ENCODE assay signal across 8 cellular contexts in genomic region chr1:157963713-157964112, GRCh38. TPM values are rescaled to one million over a fixed set of nuclear protein-coding genes. Genes with fewer than 3 reads are reported as not detected.
DNase-seq lines count a peak whose midpoint lies in the region; ATAC-seq, FAIRE-seq and TF ChIP-seq lines count a peak whose summit lies in the region.

No MANE protein-coding gene starts in this region.

- H3K4me3 ChIP-seq in H1 (ENCODE audit: extremely low read depth in 1 of 4, insufficient read depth in 2 of 4, low read depth in 3 of 4, low read length in 4 of 4): no peak overlapping the region

- no peak for TF ChIP-seq POLR2A in H1 (IDR thresholded peaks at IDR 0.05; ENCODE audit: control extremely low read depth in 1 of 2, low read depth in 2 of 2, low read length in 2 of 2)

- no peak overlapping the region for H3K14ac ChIP-seq in H1 (ENCODE audit: insufficient read length)

- no peak overlapping the region for H3K27ac ChIP-seq in H1 (ENCODE audit: low read depth, low read length)

- DNase-seq in D341Med (ENCODE audit: low spot score) (peak; percentile 89), HEK293T (ENCODE audit: extremely low spot score) (peak; percentile 85), NCI-H526 (lab: John Stamatoyannopoulos, UW) (peak; percentile 72 to 91), H1 (ENCODE audit: low read depth in 1 of 2, low spot score in 2 of 2) (peak; percentile 17 to 86), middle frontal gyrus (ENCODE audit: extremely low spot score, low spot score) (peak; percentile 79)
- DNase-seq in activated CD8-positive, alpha-beta T cell treated with anti-CD3 and anti-CD28 coated beads, Interleukin-2, amount 10 ng/mL, durations not matched to agents 7 days and 5 days: peak; percentile 60
- peak; percentile 63 for DNase-seq in stimulated activated naive CD8-positive, alpha-beta T cell treated with anti-CD3 and anti-CD28 coated beads, Interleukin-15, Interleukin-2, amounts not matched to agents 100 U/mL and 50 U/mL, for 24 hours

- H3K27me3 Mint-ChIP-seq in activated CD8-positive, alpha-beta T cell treated with anti-CD3 and anti-CD28 coated beads, Interleukin-2, amount 10 ng/mL, durations not matched to agents 7 days and 5 days (ENCODE audit: low read depth): peaks cover 2% of the 10 kb centered on the region

- POLR2A ChIA-PET in HEK293T (lab: Yijun Ruan, JAX) (interaction anchor here (1.4 kb wide), 1 partner anchor 158 kb away, joined by 3 read pairs; no protein-coding TSS in a partner anchor), H1 (lab: Charles Lee; ENCODE audit: partially characterized antibody) (interaction anchor here (1.0 to 1.1 kb wide), 3 partner anchors 32 to 161 kb away, joined by 3 to 5 read pairs (median 3); no protein-coding TSS in a partner anchor)
- POLR2A ChIA-PET in activated CD8-positive, alpha-beta T cell treated with anti-CD3 and anti-CD28 coated beads, Interleukin-2, amount 10 ng/mL, durations not matched to agents 7 days and 5 days (lab: Charles Lee): no interaction called here

- peak; percentile 7 for FAIRE-seq in H1 (lab: Jason Lieb, UNC)

- no peak overlapping the region for H3K27ac Mint-ChIP-seq in activated CD8-positive, alpha-beta T cell treated with anti-CD3 and anti-CD28 coated beads, Interleukin-2, amount 10 ng/mL, durations not matched to agents 7 days and 5 days

- H4K91ac ChIP-seq in H1 (replicated peaks; ENCODE audit: insufficient read length, low read length): no peak overlapping the region

- no peak overlapping the region for H4K8ac ChIP-seq in H1 (ENCODE audit: extremely low read depth, insufficient read depth, low read length)

- H3K9me3 ChIP-seq in H1 (ENCODE audit: insufficient read depth in 2 of 2, low read depth in 1 of 2, low read length in 1 of 2): no peaks in the 10 kb centered on the region

- TF ChIP-seq RAD21 in H1 (IDR thresholded peaks at IDR 0.05 in 1 of 2, conservative IDR thresholded peaks at IDR 0.05 in 1 of 2; ENCODE audit: low read depth in 2 of 2, low read length in 2 of 2): peak; percentile 96 to 97

- WGBS in H1 (ENCODE audit: extremely low coverage in 1 of 2, insufficient coverage in 1 of 2, insufficient read length in 1 of 2, insufficient replicate concordance in 2 of 2, low coverage in 1 of 2, low lambda C conversion rate in 2 of 2, missing lambda C conversion rate in 1 of 2), 2 experiments: 22% methylated on average over 5 of the region's 5 CpGs; no CpG with 5 or more reads in 1 of the 2 experiments

- no peaks in the 10 kb centered on the region for H3K9me3 Mint-ChIP-seq in activated CD8-positive, alpha-beta T cell treated with anti-CD3 and anti-CD28 coated beads, Interleukin-2, amount 10 ng/mL, durations not matched to agents 7 days and 5 days (ENCODE audit: insufficient read depth)

- H4K20me1 ChIP-seq in H1 (replicated peaks in 1 of 2; ENCODE audit: control insufficient read depth in 1 of 2, insufficient read depth in 2 of 2, low read length in 2 of 2): no peaks in the 10 kb centered on the region

- H3K79me2 ChIP-seq in H1 (ENCODE audit: control insufficient read depth in 1 of 2, insufficient read depth in 2 of 2, low read length in 2 of 2): no peaks in the 10 kb centered on the region

- CTCF ChIA-PET in HEK293T (lab: Yijun Ruan, JAX): interaction anchor here (0.6 to 8.0 kb wide), 11 partner anchors 19 to 198 kb away, joined by 3 to 145 read pairs (median 5); no protein-coding TSS in a partner anchor
- CTCF ChIA-PET in activated CD8-positive, alpha-beta T cell treated with anti-CD3 and anti-CD28 coated beads, Interleukin-2, amount 10 ng/mL, durations not matched to agents 7 days and 5 days (lab: Charles Lee): interaction anchor here (0.7 to 2.6 kb wide), 8 partner anchors 14 to 161 kb away, joined by 3 to 13 read pairs (median 4); no protein-coding TSS in a partner anchor
- CTCF ChIA-PET in H1 (lab: Charles Lee; ENCODE audit: partially characterized antibody): interaction anchor here (0.5 to 53.4 kb wide), 40 partner anchors 8 to 1132 kb away, joined by 3 to 2918 read pairs (median 4); partner anchors contain the start of gene KIRREL1

- no peaks in the 10 kb centered on the region for H3K36me3 ChIP-seq in H1 (ENCODE audit: control insufficient read depth in 2 of 4, insufficient read depth in 4 of 4, low read length in 3 of 4)

- H2BK5ac ChIP-seq in H1 (ENCODE audit: low read depth, low read length): no peak overlapping the region

- no peak overlapping the region for H2BK20ac ChIP-seq in H1 (ENCODE audit: low read length)

- H3K4me2 ChIP-seq in H1 (ENCODE audit: insufficient read depth in 1 of 2, low read depth in 2 of 2, low read length in 2 of 2): no peak overlapping the region

- ATAC-seq in activated CD8-positive, alpha-beta T cell treated with anti-CD3 and anti-CD28 coated beads, Interleukin-2, amount 10 ng/mL, durations not matched to agents 7 days and 5 days: peak; percentile 64
- peak; percentile 44 for ATAC-seq in stimulated activated naive CD8-positive, alpha-beta T cell treated with anti-CD3 and anti-CD28 coated beads, Interleukin-15, Interleukin-2, amounts not matched to agents 100 U/mL and 50 U/mL, for 24 hours
- no peak for ATAC-seq in HG03025 (IDR thresholded peaks at IDR 0.05; ENCODE audit: low FRiP score, unreplicated experiment)

- no peak overlapping the region for H3K23ac ChIP-seq in H1 (ENCODE audit: insufficient read length)

- no peak for TF ChIP-seq EP300 in H1 (IDR thresholded peaks at IDR 0.05; ENCODE audit: borderline replicate concordance in 1 of 2, low read depth in 2 of 2, low read length in 2 of 2)

- no peak overlapping the region for H3K18ac ChIP-seq in H1 (ENCODE audit: extremely low read depth, low read length)

- H3K27me3 ChIP-seq in H1 (replicated peaks in 1 of 4; ENCODE audit: control insufficient read depth in 3 of 4, extremely low read depth in 1 of 4, insufficient read depth in 3 of 4, low read length in 3 of 4): peaks cover 0 to 2% (median 0%) of the 10 kb centered on the region in 4 experiments; a peak in 1 of 7 replicates

- no peak overlapping the region for H3K4me3 Mint-ChIP-seq in activated CD8-positive, alpha-beta T cell treated with anti-CD3 and anti-CD28 coated beads, Interleukin-2, amount 10 ng/mL, durations not matched to agents 7 days and 5 days

- peak; percentile 75 to 95 (median 76) for TF ChIP-seq CTCF in H1 (IDR thresholded peaks at IDR 0.05; ENCODE audit: control extremely low read depth in 1 of 3, insufficient read depth in 1 of 3, low read depth in 1 of 3, low read length in 3 of 3)

- peak overlapping the region; percentile 89; the same call in 1 of the 2 replicates for H2AFZ ChIP-seq in H1 (ENCODE audit: low read length)

- H3K4me1 ChIP-seq in H1 (replicated peaks in 1 of 4; ENCODE audit: control insufficient read depth in 3 of 4, insufficient read depth in 4 of 4, low read length in 3 of 4): peaks cover 0 to 8% (median 1%) of the 10 kb centered on the region in 4 experiments; a peak in 3 of 7 replicates

- no peaks in the 10 kb centered on the region for H3K36me3 Mint-ChIP-seq in activated CD8-positive, alpha-beta T cell treated with anti-CD3 and anti-CD28 coated beads, Interleukin-2, amount 10 ng/mL, durations not matched to agents 7 days and 5 days (ENCODE audit: low read depth)

- no peaks in the 10 kb centered on the region for H3K23me2 ChIP-seq in H1 (ENCODE audit: low read depth, low read length)

- H2AK5ac ChIP-seq in H1 (ENCODE audit: low read depth, low read length): no peak overlapping the region

- H3K4ac ChIP-seq in H1 (replicated peaks; ENCODE audit: insufficient read length, low read depth, low read length): no peak overlapping the region

- no peak overlapping the region for H3K9ac ChIP-seq in H1 (replicated peaks in 1 of 4; ENCODE audit: extremely low read depth in 1 of 4, low read depth in 3 of 4, low read length in 3 of 4)

- H3K56ac ChIP-seq in H1 (replicated peaks; ENCODE audit: insufficient read length, low read depth, low read length): no peak overlapping the region

- H2BK15ac ChIP-seq in H1 (ENCODE audit: low read length): no peak overlapping the region

- no peak overlapping the region for H2BK12ac ChIP-seq in H1 (ENCODE audit: low read depth, low read length)

- H2BK120ac ChIP-seq in H1 (replicated peaks; ENCODE audit: low read depth, low read length): no peak overlapping the region

- no peak overlapping the region for H4K5ac ChIP-seq in H1 (ENCODE audit: insufficient read length, low read depth, low read length)

- no peaks in the 10 kb centered on the region for H3K79me1 ChIP-seq in H1 (ENCODE audit: low read depth, low read length)

- H3K4me1 Mint-ChIP-seq in activated CD8-positive, alpha-beta T cell treated with anti-CD3 and anti-CD28 coated beads, Interleukin-2, amount 10 ng/mL, durations not matched to agents 7 days and 5 days (ENCODE audit: low read depth): no peaks in the 10 kb centered on the region

TF ChIP-seq in HEK293T, 16 proteins besides CTCF, POLR2A, EP300 and RAD21 (continues in another document):
- TF ChIP-seq L3MBTL2 (conservative IDR thresholded peaks at IDR 0.05) (no peak), ARNT (IDR thresholded peaks at IDR 0.05) (no peak), ELF4 (IDR thresholded peaks at IDR 0.05) (no peak), LEF1 (IDR thresholded peaks at IDR 0.05; ENCODE audit: borderline replicate concordance) (no peak), SP1 (IDR thresholded peaks at IDR 0.05) (no peak)

TF ChIP-seq in H1, 55 proteins besides CTCF, POLR2A, EP300 and RAD21 (continues in another document):
- TF ChIP-seq NRF1 (IDR thresholded peaks at IDR 0.05; ENCODE audit: low read depth, low read length) (no peak), CBX8 (IDR thresholded peaks at IDR 0.05; ENCODE audit: borderline replicate concordance, low read depth, low read length) (no peak), KDM4A (IDR thresholded peaks at IDR 0.05; ENCODE audit: low read depth, low read length, severe bottlenecking) (no peak), CREB1 (IDR thresholded peaks at IDR 0.05) (no peak), RBBP5 (IDR thresholded peaks at IDR 0.05; ENCODE audit: borderline replicate concordance, low read depth, low read length) (no peak), SIN3A (conservative IDR thresholded peaks at IDR 0.05 in 1 of 2, IDR thresholded peaks at IDR 0.05 in 1 of 2; ENCODE audit: low read depth in 1 of 2, low read length in 2 of 2) (no peak)
- TF ChIP-seq, protein P1, sequence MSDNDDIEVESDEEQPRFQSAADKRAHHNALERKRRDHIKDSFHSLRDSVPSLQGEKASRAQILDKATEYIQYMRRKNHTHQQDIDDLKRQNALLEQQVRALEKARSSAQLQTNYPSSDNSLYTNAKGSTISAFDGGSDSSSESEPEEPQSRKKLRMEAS (IDR thresholded peaks at IDR 0.05): no peak

RNA-seq across cellular contexts. Expression of gene KIRREL1, which starts 29.7 kb away (rescaled TPM):
- not detected for total RNA-seq in activated CD8-positive, alpha-beta T cell treated with anti-CD3 and anti-CD28 coated beads, Interleukin-2, amount 10 ng/mL, durations not matched to agents 7 days and 5 days
- total RNA-seq in H1 (2021; fragmentation: NEBNext Ultra II Directional; extraction: Animal tissue kit (Norgen Biotek cat#: 25700)): 39.0 and 41.8 TPM in 2 replicates
- polyA plus RNA-seq in H1 (2011; rRNA removed): 14.2 and 22.9 TPM in 2 replicates
- 12.9 TPM for polyA plus RNA-seq in H1 (2011; cell fraction: cytosol; rRNA removed)
- 36.8 TPM for polyA plus RNA-seq in H1 (2011; cell fraction: nucleus; rRNA removed)
- 19.9 to 26.0 TPM (median 24.2 TPM) in 4 replicates for polyA plus RNA-seq in H1 (2012, experiment 1 of 2)
- polyA plus RNA-seq in H1 (2012, experiment 2 of 2): 13.6 TPM
- 25.7 TPM for polyA plus RNA-seq in H1 (2013, experiment 1 of 2)
- 28.4 TPM for polyA plus RNA-seq in H1 (2013, experiment 2 of 2)
- polyA minus RNA-seq in H1 (2011; rRNA and poly(A)+ RNA removed): 27.1 and 34.3 TPM in 2 replicates
- polyA minus RNA-seq in H1 (2011; cell fraction: cytosol; rRNA and poly(A)+ RNA removed): 19.2 TPM
- 21.7 TPM for polyA minus RNA-seq in H1 (2011; cell fraction: nucleus; rRNA and poly(A)+ RNA removed)

Comparison
In these comparisons a context has a peak if more than half of its experiments do, and no peak if none do; other contexts are left out.
1. RNA of gene KIRREL1, which starts 29.7 kb away (total RNA-seq): 39.0 to 41.8 TPM in H1; not detected in activated CD8-positive, alpha-beta T cell treated with anti-CD3 and anti-CD28 coated beads, Interleukin-2, amount 10 ng/mL, durations not matched to agents 7 days and 5 days; every median in the first group is over 10 times any median in the second.
2. Peak in every context shown above with its lines, with median percentiles within 50 percentile points of each other: DNase-seq.